23 cellular contexts compared by ENCODE assay signal in the genomic region with DNA sequence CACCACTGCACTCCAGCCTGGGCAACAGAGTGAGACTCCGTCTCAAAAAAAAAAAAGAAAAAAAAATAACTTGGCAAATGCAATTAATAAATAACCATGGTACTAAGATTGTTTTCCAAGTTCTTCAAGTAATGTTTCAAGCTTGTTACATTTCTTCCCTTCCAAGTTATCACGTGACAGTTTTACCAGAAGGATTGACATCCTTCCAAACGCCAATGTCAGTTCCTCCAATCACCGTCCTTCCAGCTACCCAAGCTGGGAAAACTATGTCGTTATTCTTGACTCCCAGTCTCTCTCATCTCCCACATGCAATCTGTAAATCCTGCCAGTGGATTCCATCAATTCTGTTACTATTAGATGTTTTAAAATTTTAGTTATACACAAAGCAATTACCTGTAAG. TPM values are rescaled to one million over a fixed set of nuclear protein-coding genes. Genes with fewer than 3 reads are reported as not detected.
DNase-seq lines count a peak whose midpoint lies in the region; ATAC-seq and TF ChIP-seq lines count a peak whose summit lies in the region.
"Had no signal": no experiment of that assay in that cellular context is flagged by ENCODE, and none has a peak within 500 bp of the region (broad histone marks: within the 10 kb centered on the region; RNA-seq: fewer than 3 reads in every experiment).

No MANE protein-coding gene starts in this region.

- H3K9me3 ChIP-seq in skeletal muscle tissue (ENCODE audit: control insufficient read depth in 3 of 3, low read length in 3 of 3) = no peaks in the 10 kb centered on the region
- H3K9me3 ChIP-seq: adrenal gland; BLaER1 treated with 17β-estradiol and CSF1 and Interleukin-3, amounts not matched to agents 10 nM and 100 nM; Caco-2 had no signal

- H3K27me3 ChIP-seq in skeletal muscle tissue (ENCODE audit: control insufficient read depth in 3 of 3, insufficient read depth in 3 of 3, low read length in 3 of 3) = no peaks in the 10 kb centered on the region
- H3K27me3 ChIP-seq: adrenal gland; BLaER1 treated with 17β-estradiol and CSF1 and Interleukin-3, amounts not matched to agents 10 nM and 100 nM had no signal

- peak overlapping the region; percentile 66 for H3K27ac Mint-ChIP-seq in activated T-helper 17 cell treated with anti-CD3 and anti-CD28 coated beads, Interleukin-2, amount 50 U/mL, for 72 hours
- no peak overlapping the region for H3K27ac Mint-ChIP-seq in type B pancreatic cell
- no peak overlapping the region for H3K27ac Mint-ChIP-seq in T-helper 2 cell treated with Interferon-gamma antibody and Interleukin-4, amounts not matched to agents 5 μg/mL and 100 μg/mL, for 36 hours
- H3K27ac Mint-ChIP-seq: activated T-cell treated with anti-CD3 and anti-CD28 coated beads, Interleukin-2, amount 50 U/mL, for 24 hours; endodermal cell; stimulated activated naive CD8-positive, alpha-beta T cell treated with anti-CD3 and anti-CD28 coated beads, Interleukin-15, Interleukin-2, amounts not matched to agents 100 ng/mL and 50 ng/mL, for 24 hours had no signal

- H3K36me3 ChIP-seq in skeletal muscle tissue (ENCODE audit: control insufficient read depth in 3 of 3, insufficient read depth in 3 of 3, low read length in 3 of 3) = no peaks in the 10 kb centered on the region

- no peaks in the 10 kb centered on the region for H3K27me3 Mint-ChIP-seq in activated T-helper 17 cell treated with anti-CD3 and anti-CD28 coated beads, Interleukin-2, amount 50 U/mL, for 72 hours
- no peaks in the 10 kb centered on the region for H3K27me3 Mint-ChIP-seq in type B pancreatic cell
- H3K27me3 Mint-ChIP-seq in T-helper 2 cell treated with Interferon-gamma antibody and Interleukin-4, amounts not matched to agents 5 μg/mL and 100 μg/mL, for 36 hours (ENCODE audit: low read depth) = no peaks in the 10 kb centered on the region
- H3K27me3 Mint-ChIP-seq: activated T-cell treated with anti-CD3 and anti-CD28 coated beads, Interleukin-2, amount 50 U/mL, for 24 hours; memory B cell; stimulated activated naive CD8-positive, alpha-beta T cell treated with anti-CD3 and anti-CD28 coated beads, Interleukin-15, Interleukin-2, amounts not matched to agents 100 ng/mL and 50 ng/mL, for 24 hours had no signal

- H3K4me3 Mint-ChIP-seq in activated T-helper 17 cell treated with anti-CD3 and anti-CD28 coated beads, Interleukin-2, amount 50 U/mL, for 72 hours = no peak overlapping the region
- H3K4me3 Mint-ChIP-seq in type B pancreatic cell = no peak overlapping the region
- H3K4me3 Mint-ChIP-seq in T-helper 2 cell treated with Interferon-gamma antibody and Interleukin-4, amounts not matched to agents 5 μg/mL and 100 μg/mL, for 36 hours = no peak overlapping the region
- H3K4me3 Mint-ChIP-seq: activated T-cell treated with anti-CD3 and anti-CD28 coated beads, Interleukin-2, amount 50 U/mL, for 24 hours; endodermal cell; memory B cell; stimulated activated naive CD8-positive, alpha-beta T cell treated with anti-CD3 and anti-CD28 coated beads, Interleukin-15, Interleukin-2, amounts not matched to agents 100 ng/mL and 50 ng/mL, for 24 hours had no signal

- H3K4me3 ChIP-seq in skeletal muscle tissue (ENCODE audit: low read length in 3 of 3) = no peak overlapping the region
- H3K4me3 ChIP-seq: adrenal gland; BLaER1 treated with 17β-estradiol and CSF1 and Interleukin-3, amounts not matched to agents 10 nM and 100 nM; coronary artery had no signal

- peaks cover 10% of the 10 kb centered on the region for H3K4me1 Mint-ChIP-seq in activated T-helper 17 cell treated with anti-CD3 and anti-CD28 coated beads, Interleukin-2, amount 50 U/mL, for 72 hours
- H3K4me1 Mint-ChIP-seq in type B pancreatic cell (ENCODE audit: unreplicated experiment) = peaks cover 15% of the 10 kb centered on the region
- H3K4me1 Mint-ChIP-seq in T-helper 2 cell treated with Interferon-gamma antibody and Interleukin-4, amounts not matched to agents 5 μg/mL and 100 μg/mL, for 36 hours (ENCODE audit: low read depth) = peaks cover 7% of the 10 kb centered on the region

- H3K36me3 Mint-ChIP-seq in activated T-helper 17 cell treated with anti-CD3 and anti-CD28 coated beads, Interleukin-2, amount 50 U/mL, for 72 hours (ENCODE audit: low read depth) = peaks cover 17% of the 10 kb centered on the region
- H3K36me3 Mint-ChIP-seq in type B pancreatic cell = no peaks in the 10 kb centered on the region
- H3K36me3 Mint-ChIP-seq in T-helper 2 cell treated with Interferon-gamma antibody and Interleukin-4, amounts not matched to agents 5 μg/mL and 100 μg/mL, for 36 hours (ENCODE audit: low read depth) = peaks cover 8% of the 10 kb centered on the region
- H3K36me3 Mint-ChIP-seq: memory B cell had no signal

- peaks cover 14 to 24% (median 22%) of the 10 kb centered on the region in 3 donors for H3K4me1 ChIP-seq in skeletal muscle tissue (ENCODE audit: control insufficient read depth in 3 of 3, insufficient read depth in 3 of 3, low read length in 3 of 3)

- TF ChIP-seq CTCF in 22Rv1 (IDR thresholded peaks at IDR 0.05) (no peak), type B pancreatic cell (conservative IDR thresholded peaks at IDR 0.05) (no peak)

- DNase-seq in fibroblast of peridontal ligament (ENCODE audit: extremely low read depth) (peak; percentile 74), type B pancreatic cell (ENCODE audit: extremely low spot score, unreplicated experiment) (no peak), head of caudate nucleus (no peak), islet precursor cell (no peak)
- DNase-seq in T-helper 2 cell treated with Interferon-gamma antibody and Interleukin-4, amounts not matched to agents 5 μg/mL and 100 μg/mL, for 36 hours (ENCODE audit: low spot score) = no peak
- DNase-seq: activated naive CD4-positive, alpha-beta T cell; activated T-cell treated with anti-CD3 and anti-CD28 coated beads, Interleukin-2, amount 50 U/mL, for 24 hours; adrenal gland; Caco-2; endodermal cell; H7; NCI-H524; nucleus accumbens; right cardiac atrium; SIG-M5 had no signal

- intact Hi-C loops in head of caudate nucleus (cut with DNase I) = loop anchor here (10.0 kb wide), 1 partner anchor 49 kb away; a partner anchor contains a TSS

- no peak for ATAC-seq in activated T-helper 17 cell treated with anti-CD3 and anti-CD28 coated beads, Interleukin-2, amount 50 U/mL, for 72 hours (replicated peaks)
- ATAC-seq: Panc1, right cardiac atrium had no signal

- peak overlapping the region; percentile 19; the same call in 1 of the 2 replicates for H3K27ac ChIP-seq in 22Rv1
- peak overlapping the region; percentile 54 for H3K27ac ChIP-seq in skeletal muscle tissue (ENCODE audit: low read depth, low read length)
- H3K27ac ChIP-seq: adrenal gland had no signal

- H3K9me3 Mint-ChIP-seq in activated T-helper 17 cell treated with anti-CD3 and anti-CD28 coated beads, Interleukin-2, amount 50 U/mL, for 72 hours = no peaks in the 10 kb centered on the region
- H3K9me3 Mint-ChIP-seq in type B pancreatic cell = no peaks in the 10 kb centered on the region
- no peaks in the 10 kb centered on the region for H3K9me3 Mint-ChIP-seq in T-helper 2 cell treated with Interferon-gamma antibody and Interleukin-4, amounts not matched to agents 5 μg/mL and 100 μg/mL, for 36 hours
- H3K9me3 Mint-ChIP-seq: activated T-cell treated with anti-CD3 and anti-CD28 coated beads, Interleukin-2, amount 50 U/mL, for 24 hours; memory B cell; stimulated activated naive CD8-positive, alpha-beta T cell treated with anti-CD3 and anti-CD28 coated beads, Interleukin-15, Interleukin-2, amounts not matched to agents 100 ng/mL and 50 ng/mL, for 24 hours had no signal

- no peak overlapping the region for H3K9ac ChIP-seq in skeletal muscle tissue (ENCODE audit: low read depth in 1 of 3, low read length in 3 of 3)
- H3K9ac ChIP-seq: BLaER1 treated with 17β-estradiol and CSF1 and Interleukin-3, amounts not matched to agents 10 nM and 100 nM had no signal

RNA-seq across cellular contexts. Expression of a gene that starts 3.9 kb away (rescaled TPM):
- 10 to 100 TPM; 14.8 to 18.0 TPM for total RNA-seq in activated T-helper 17 cell treated with anti-CD3 and anti-CD28 coated beads, Interleukin-2, amount 50 U/mL, for 72 hours
- 17.7 TPM for total RNA-seq in skeletal muscle tissue
- total RNA-seq in type B pancreatic cell (ENCODE audit: low replicate concordance) = 22.8 and 26.8 TPM in 2 replicates

RNA-seq across cellular contexts. Expression of a gene that starts 44.9 kb away (rescaled TPM):
- 10 to 100 TPM in 1 of 2 donors, 1 to 10 TPM in 1; 8.3 to 12.3 TPM for total RNA-seq in activated T-helper 17 cell treated with anti-CD3 and anti-CD28 coated beads, Interleukin-2, amount 50 U/mL, for 72 hours
- total RNA-seq in skeletal muscle tissue (7.8 TPM), type B pancreatic cell (ENCODE audit: low replicate concordance) (9.7 and 11.0 TPM in 2 replicates)

RNA-seq across cellular contexts. Expression of a gene that starts 53.8 kb away (rescaled TPM):
- 10 to 100 TPM; 36.3 to 65.9 TPM for total RNA-seq in activated T-helper 17 cell treated with anti-CD3 and anti-CD28 coated beads, Interleukin-2, amount 50 U/mL, for 72 hours
- total RNA-seq in skeletal muscle tissue (6.3 TPM), type B pancreatic cell (ENCODE audit: low replicate concordance) (6.2 and 14.8 TPM in 2 replicates)

RNA-seq across cellular contexts. Expression of a gene that starts 53.9 kb away (rescaled TPM):
- total RNA-seq in activated T-helper 17 cell treated with anti-CD3 and anti-CD28 coated beads, Interleukin-2, amount 50 U/mL, for 72 hours = 100 to 1,000 TPM in 1 of 2 donors, 10 to 100 TPM in 1; 33.1 to 108 TPM
- total RNA-seq in skeletal muscle tissue = 1.6 TPM
- total RNA-seq in type B pancreatic cell (ENCODE audit: low replicate concordance) = 4.5 and 9.2 TPM in 2 replicates

RNA-seq across cellular contexts. Expression of a gene that starts 58.7 kb away (rescaled TPM):
- 100 to 1,000 TPM in 1 of 2 donors, 10 to 100 TPM in 1; 71.3 to 325 TPM for total RNA-seq in activated T-helper 17 cell treated with anti-CD3 and anti-CD28 coated beads, Interleukin-2, amount 50 U/mL, for 72 hours
- 3.7 TPM for total RNA-seq in skeletal muscle tissue
- 10.4 and 11.1 TPM in 2 replicates for total RNA-seq in type B pancreatic cell (ENCODE audit: low replicate concordance)
